ENCODE assay signal across 9 cellular contexts in the genomic region with DNA sequence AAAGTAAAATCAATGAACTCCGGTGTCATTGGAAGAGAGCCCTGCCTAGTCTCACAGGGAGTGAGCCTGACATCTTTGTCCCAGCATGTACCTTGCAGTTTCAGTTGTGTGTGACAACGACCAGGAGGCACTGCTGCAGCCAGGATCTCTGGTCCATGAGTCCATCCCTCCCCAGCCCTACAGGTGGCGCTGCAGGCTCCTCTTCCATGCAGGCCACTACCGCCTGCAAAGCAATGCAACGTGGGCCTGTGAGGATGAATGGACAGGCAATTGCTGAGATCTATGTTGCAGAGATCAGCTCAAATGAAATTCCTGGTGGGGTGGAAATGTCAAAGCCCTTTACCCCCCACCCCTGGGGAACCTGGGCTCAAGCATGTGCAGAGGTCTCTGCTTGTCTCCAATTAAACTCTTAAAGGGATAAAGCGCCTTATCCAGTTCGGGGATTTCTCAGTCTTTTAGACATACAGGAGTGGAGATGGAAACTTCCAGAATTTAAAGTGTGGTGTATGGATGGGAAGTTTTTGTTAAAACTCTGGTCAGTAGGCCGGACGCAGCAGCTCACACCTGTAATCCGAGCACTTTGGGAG. TPM values are rescaled to one million over a fixed set of nuclear protein-coding genes. Genes with fewer than 3 reads are reported as not detected.
DNase-seq lines count a peak whose midpoint lies in the region; ATAC-seq, FAIRE-seq and TF ChIP-seq lines count a peak whose summit lies in the region.
"Had no signal": no experiment of that assay in that cellular context is flagged by ENCODE, and none has a peak within 500 bp of the region (broad histone marks: within the 10 kb centered on the region; RNA-seq: fewer than 3 reads in every experiment).

No MANE protein-coding gene starts in this region.

- no peak overlapping the region for H3K27ac Mint-ChIP-seq in activated naive CD4-positive, alpha-beta T cell treated with anti-CD3 and anti-CD28 coated beads for 36 hours
- peak overlapping the region; percentile 38 for H3K27ac Mint-ChIP-seq in glutamatergic neuron (ENCODE audit: unreplicated experiment)

- no peaks in the 10 kb centered on the region for H3K36me3 Mint-ChIP-seq in activated naive CD4-positive, alpha-beta T cell treated with anti-CD3 and anti-CD28 coated beads for 36 hours (ENCODE audit: low read depth)
- no peaks in the 10 kb centered on the region for H3K36me3 Mint-ChIP-seq in glutamatergic neuron (ENCODE audit: unreplicated experiment)
- H3K36me3 Mint-ChIP-seq: activated naive CD8-positive, alpha-beta T cell had no signal

- no peaks in the 10 kb centered on the region for H3K27me3 ChIP-seq in uterus

- no peaks in the 10 kb centered on the region for H3K9me3 Mint-ChIP-seq in activated naive CD4-positive, alpha-beta T cell treated with anti-CD3 and anti-CD28 coated beads for 36 hours
- H3K9me3 Mint-ChIP-seq in glutamatergic neuron (ENCODE audit: unreplicated experiment): peaks cover 4% of the 10 kb centered on the region

- H3K4me1 Mint-ChIP-seq in activated naive CD4-positive, alpha-beta T cell treated with anti-CD3 and anti-CD28 coated beads for 36 hours (ENCODE audit: low read depth): peaks cover 1% of the 10 kb centered on the region
- no peaks in the 10 kb centered on the region for H3K4me1 Mint-ChIP-seq in glutamatergic neuron (ENCODE audit: low read depth, unreplicated experiment)

- no peak overlapping the region for H3K4me3 ChIP-seq in uterus

- H3K36me3 ChIP-seq in uterus: no peaks in the 10 kb centered on the region

- peak; percentile 69 for ATAC-seq in GM21717 (IDR thresholded peaks at IDR 0.05; ENCODE audit: unreplicated experiment)
- ATAC-seq in SK-N-SH treated with all-trans-retinoic acid at 6 μM for 48 hours: peak; percentile 95

- CTCF ChIA-PET in activated naive CD4-positive, alpha-beta T cell treated with anti-CD3 and anti-CD28 coated beads for 36 hours (lab: Charles Lee): interaction anchor here (0.6 to 2.0 kb wide), 17 partner anchors 8 to 488 kb away, joined by 3 to 9 read pairs (median 3); no protein-coding TSS in a partner anchor

- H3K4me1 ChIP-seq in uterus: no peaks in the 10 kb centered on the region

- H3K9me3 ChIP-seq in uterus: no peaks in the 10 kb centered on the region

- TF ChIP-seq POLR2A in uterus (IDR thresholded peaks at IDR 0.05): no peak

- intact Hi-C loops in activated naive CD4-positive, alpha-beta T cell treated with anti-CD3 and anti-CD28 coated beads for 36 hours (cut with micrococcal nuclease): loop anchor here (1.0 to 5.0 kb wide), 5 partner anchors 37 to 490 kb away; a partner anchor contains a TSS
- intact Hi-C loops in posterior vena cava (cut with DNase I) (no loop called here), uterus (cut with DNase I; ENCODE audit: low total_unique reads) (no loop called here)

- TF ChIP-seq CTCF in D721Med (IDR thresholded peaks at IDR 0.05; ENCODE audit: insufficient read depth, missing control alignments): peak; percentile 95
- TF ChIP-seq CTCF in glutamatergic neuron (IDR thresholded peaks at IDR 0.05; ENCODE audit: partially characterized antibody, unreplicated experiment): peak; percentile 82
- TF ChIP-seq CTCF in uterus (IDR thresholded peaks at IDR 0.05): peak; percentile 57 to 72 (median 66)

- DNase-seq in D721Med (ENCODE audit: insufficient read length, low spot score): peak; percentile 89
- DNase-seq in M059J (ENCODE audit: low read depth): peak; percentile 73
- DNase-seq in activated naive CD4-positive, alpha-beta T cell treated with anti-CD3 and anti-CD28 coated beads for 36 hours: peak; percentile 91
- peak; percentile 95 for DNase-seq in glutamatergic neuron
- DNase-seq in posterior vena cava (ENCODE audit: low spot score): peak; percentile 95
- DNase-seq in uterus: peak; percentile 56 to 63

- no peak for FAIRE-seq in D721Med (lab: Jason Lieb, UNC)

- H3K4me3 Mint-ChIP-seq in activated naive CD4-positive, alpha-beta T cell treated with anti-CD3 and anti-CD28 coated beads for 36 hours: no peak overlapping the region
- no peak overlapping the region for H3K4me3 Mint-ChIP-seq in glutamatergic neuron (ENCODE audit: unreplicated experiment)
- H3K4me3 Mint-ChIP-seq: activated naive CD8-positive, alpha-beta T cell had no signal

- no peaks in the 10 kb centered on the region for H3K27me3 Mint-ChIP-seq in activated naive CD4-positive, alpha-beta T cell treated with anti-CD3 and anti-CD28 coated beads for 36 hours (ENCODE audit: low read depth)
- no peaks in the 10 kb centered on the region for H3K27me3 Mint-ChIP-seq in glutamatergic neuron (ENCODE audit: unreplicated experiment)
- H3K27me3 Mint-ChIP-seq: activated naive CD8-positive, alpha-beta T cell had no signal

- no peak overlapping the region for H3K27ac ChIP-seq in uterus

TF ChIP-seq in SK-N-SH treated with all-trans-retinoic acid at 6 μM for 48 hours, 23 proteins besides CTCF, POLR2A, EP300 and RAD21:
- TF ChIP-seq ESRRG (CRISPR knock-in tag; IDR thresholded peaks at IDR 0.05) (no peak), CSDC2 (CRISPR knock-in tag; IDR thresholded peaks at IDR 0.05) (no peak), OSR1 (CRISPR knock-in tag; IDR thresholded peaks at IDR 0.05) (no peak), TCF4 (CRISPR knock-in tag; IDR thresholded peaks at IDR 0.05; ENCODE audit: borderline replicate concordance) (no peak), PPARA (CRISPR knock-in tag; IDR thresholded peaks at IDR 0.05; ENCODE audit: borderline replicate concordance) (no peak), RARB (CRISPR knock-in tag; IDR thresholded peaks at IDR 0.05) (no peak), SNAI2 (CRISPR knock-in tag; IDR thresholded peaks at IDR 0.05) (no peak), TOX (CRISPR knock-in tag; IDR thresholded peaks at IDR 0.05; ENCODE audit: borderline replicate concordance) (no peak), ISL1 (CRISPR knock-in tag; IDR thresholded peaks at IDR 0.05) (no peak), ZNF565 (CRISPR knock-in tag; conservative IDR thresholded peaks at IDR 0.05; ENCODE audit: low read depth) (no peak), ZFP3 (CRISPR knock-in tag; IDR thresholded peaks at IDR 0.05) (no peak), ZNF70 (CRISPR knock-in tag; IDR thresholded peaks at IDR 0.05) (no peak), BACH2 (CRISPR knock-in tag; IDR thresholded peaks at IDR 0.05; ENCODE audit: borderline replicate concordance) (no peak)
- TF ChIP-seq, protein P1, sequence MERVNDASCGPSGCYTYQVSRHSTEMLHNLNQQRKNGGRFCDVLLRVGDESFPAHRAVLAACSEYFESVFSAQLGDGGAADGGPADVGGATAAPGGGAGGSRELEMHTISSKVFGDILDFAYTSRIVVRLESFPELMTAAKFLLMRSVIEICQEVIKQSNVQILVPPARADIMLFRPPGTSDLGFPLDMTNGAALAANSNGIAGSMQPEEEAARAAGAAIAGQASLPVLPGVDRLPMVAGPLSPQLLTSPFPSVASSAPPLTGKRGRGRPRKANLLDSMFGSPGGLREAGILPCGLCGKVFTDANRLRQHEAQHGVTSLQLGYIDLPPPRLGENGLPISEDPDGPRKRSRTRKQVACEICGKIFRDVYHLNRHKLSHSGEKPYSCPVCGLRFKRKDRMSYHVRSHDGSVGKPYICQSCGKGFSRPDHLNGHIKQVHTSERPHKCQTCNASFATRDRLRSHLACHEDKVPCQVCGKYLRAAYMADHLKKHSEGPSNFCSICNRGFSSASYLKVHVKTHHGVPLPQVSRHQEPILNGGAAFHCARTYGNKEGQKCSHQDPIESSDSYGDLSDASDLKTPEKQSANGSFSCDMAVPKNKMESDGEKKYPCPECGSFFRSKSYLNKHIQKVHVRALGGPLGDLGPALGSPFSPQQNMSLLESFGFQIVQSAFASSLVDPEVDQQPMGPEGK (CRISPR knock-in tag; IDR thresholded peaks at IDR 0.05; ENCODE audit: borderline replicate concordance): no peak
- TF ChIP-seq, protein P2, sequence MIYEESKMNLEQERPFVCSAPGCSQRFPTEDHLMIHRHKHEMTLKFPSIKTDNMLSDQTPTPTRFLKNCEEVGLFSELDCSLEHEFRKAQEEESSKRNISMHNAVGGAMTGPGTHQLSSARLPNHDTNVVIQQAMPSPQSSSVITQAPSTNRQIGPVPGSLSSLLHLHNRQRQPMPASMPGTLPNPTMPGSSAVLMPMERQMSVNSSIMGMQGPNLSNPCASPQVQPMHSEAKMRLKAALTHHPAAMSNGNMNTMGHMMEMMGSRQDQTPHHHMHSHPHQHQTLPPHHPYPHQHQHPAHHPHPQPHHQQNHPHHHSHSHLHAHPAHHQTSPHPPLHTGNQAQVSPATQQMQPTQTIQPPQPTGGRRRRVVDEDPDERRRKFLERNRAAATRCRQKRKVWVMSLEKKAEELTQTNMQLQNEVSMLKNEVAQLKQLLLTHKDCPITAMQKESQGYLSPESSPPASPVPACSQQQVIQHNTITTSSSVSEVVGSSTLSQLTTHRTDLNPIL (CRISPR knock-in tag; IDR thresholded peaks at IDR 0.05; ENCODE audit: low read depth): no peak
- TF ChIP-seq, protein P3, sequence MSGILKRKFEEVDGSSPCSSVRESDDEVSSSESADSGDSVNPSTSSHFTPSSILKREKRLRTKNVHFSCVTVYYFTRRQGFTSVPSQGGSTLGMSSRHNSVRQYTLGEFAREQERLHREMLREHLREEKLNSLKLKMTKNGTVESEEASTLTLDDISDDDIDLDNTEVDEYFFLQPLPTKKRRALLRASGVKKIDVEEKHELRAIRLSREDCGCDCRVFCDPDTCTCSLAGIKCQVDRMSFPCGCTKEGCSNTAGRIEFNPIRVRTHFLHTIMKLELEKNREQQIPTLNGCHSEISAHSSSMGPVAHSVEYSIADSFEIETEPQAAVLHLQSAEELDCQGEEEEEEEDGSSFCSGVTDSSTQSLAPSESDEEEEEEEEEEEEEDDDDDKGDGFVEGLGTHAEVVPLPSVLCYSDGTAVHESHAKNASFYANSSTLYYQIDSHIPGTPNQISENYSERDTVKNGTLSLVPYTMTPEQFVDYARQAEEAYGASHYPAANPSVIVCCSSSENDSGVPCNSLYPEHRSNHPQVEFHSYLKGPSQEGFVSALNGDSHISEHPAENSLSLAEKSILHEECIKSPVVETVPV (CRISPR knock-in tag; IDR thresholded peaks at IDR 0.05): no peak

RNA-seq across cellular contexts. Expression of a gene that starts 35.8 kb away (rescaled TPM):
- total RNA-seq in M059J (2014; rRNA removed; shearing (Covaris generic)): 206 and 321 TPM in 2 replicates
- total RNA-seq in activated naive CD4-positive, alpha-beta T cell treated with anti-CD3 and anti-CD28 coated beads for 36 hours: 100 to 1,000 TPM; 316 to 322 TPM
- total RNA-seq in glutamatergic neuron (ENCODE audit: unreplicated experiment) (265 TPM), posterior vena cava (100 to 1,000 TPM; 123 to 125 TPM), uterus (100 to 1,000 TPM in 1 of 4 donors, 10 to 100 TPM in 3; 74.5 to 113 (median 84.6) TPM)

RNA-seq across cellular contexts. Expression of a gene that starts 59.0 kb away (rescaled TPM):
- total RNA-seq in M059J (2014; rRNA removed; shearing (Covaris generic)): 1.5 and 4.3 TPM in 2 replicates
- 10 to 100 TPM in 1 of 2 experiments, 1 to 10 TPM in 1; 9.1 to 10.2 TPM for total RNA-seq in activated naive CD4-positive, alpha-beta T cell treated with anti-CD3 and anti-CD28 coated beads for 36 hours
- 5.4 TPM for total RNA-seq in glutamatergic neuron (ENCODE audit: unreplicated experiment)
- total RNA-seq in posterior vena cava: 10 to 100 TPM; 34.1 to 36.3 TPM
- total RNA-seq in uterus: 10 to 100 TPM in 2 of 4 donors, 1 to 10 TPM in 1, under 1 TPM in 1; under 0.01 to 16.8 (median 12.6) TPM
